ENCODE assay signal across 18 cellular contexts in the genomic region with DNA sequence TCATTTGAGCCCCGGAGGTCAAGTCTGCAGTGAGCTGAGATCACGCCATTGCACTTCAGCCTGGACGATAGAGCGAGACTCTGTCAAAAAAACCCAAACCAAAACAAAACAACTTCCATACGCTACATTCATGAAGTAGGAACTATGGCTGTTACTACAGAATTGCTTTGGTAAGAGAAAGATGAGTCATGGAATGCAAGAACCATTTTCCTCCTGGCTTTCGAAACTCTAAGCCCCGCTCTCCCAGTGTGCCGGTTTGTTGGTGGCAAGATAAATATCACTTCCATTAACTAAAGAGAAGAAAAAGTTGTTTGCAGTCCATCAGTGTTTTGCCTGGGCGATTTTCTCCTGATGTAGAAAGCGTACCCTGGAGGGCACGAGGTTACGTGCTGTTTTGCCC.
DNase-seq lines count a peak whose midpoint lies in the region; ATAC-seq and TF ChIP-seq lines count a peak whose summit lies in the region.
"Had no signal": no experiment of that assay in that cellular context is flagged by ENCODE, and none has a peak within 500 bp of the region (broad histone marks: within the 10 kb centered on the region; RNA-seq: fewer than 3 reads in every experiment).

No MANE protein-coding gene starts in this region.

- no peak overlapping the region for H2BK5ac ChIP-seq in IMR-90 (ENCODE audit: low read depth, low read length, poor library complexity, severe bottlenecking)

- no peaks in the 10 kb centered on the region for H3K27me3 ChIP-seq in A673 (replicated peaks; ENCODE audit: insufficient read depth, low read depth, low read length, poor library complexity)
- no peaks in the 10 kb centered on the region for H3K27me3 ChIP-seq in IMR-90 (ENCODE audit: control insufficient read depth, insufficient read depth, low read length)
- H3K27me3 ChIP-seq in adipocyte (replicated peaks; ENCODE audit: control insufficient read depth, insufficient read depth, low read length): no peaks in the 10 kb centered on the region
- H3K27me3 ChIP-seq: esophagus squamous epithelium, spleen had no signal

- TF ChIP-seq CTCF in A673 (conservative IDR thresholded peaks at IDR 0.05; ENCODE audit: low read depth, low read length) (no peak), IMR-90 (conservative IDR thresholded peaks at IDR 0.05; ENCODE audit: low read depth, low read length) (no peak), fibroblast of villous mesenchyme (IDR thresholded peaks at IDR 0.05; ENCODE audit: insufficient read depth, low read depth, low read length) (no peak)

- no peaks in the 10 kb centered on the region for H4K20me1 ChIP-seq in IMR-90 (ENCODE audit: insufficient read depth, low read length)

- no peak overlapping the region for H3K56ac ChIP-seq in IMR-90 (ENCODE audit: extremely low read depth, insufficient read depth, low read length)

- H4K91ac ChIP-seq in IMR-90 (ENCODE audit: insufficient read depth, low read depth, low read length): no peak overlapping the region

- H3K79me1 ChIP-seq in IMR-90 (ENCODE audit: low read depth in 1 of 2, low read length in 2 of 2): no peaks in the 10 kb centered on the region

- H3K4me3 ChIP-seq in A673 (ENCODE audit: low read depth, low read length, poor library complexity, severe bottlenecking): no peak overlapping the region
- H3K4me3 ChIP-seq in IMR-90 (ENCODE audit: insufficient read depth, low read depth, low read length): no peak overlapping the region
- H3K4me3 ChIP-seq in adipocyte (ENCODE audit: low read length): no peak overlapping the region
- no peak overlapping the region for H3K4me3 ChIP-seq in fibroblast of villous mesenchyme (ENCODE audit: low read depth, low read length)
- H3K4me3 ChIP-seq: coronary artery, esophagus squamous epithelium, spleen had no signal

- no peak overlapping the region for H2BK20ac ChIP-seq in IMR-90 (ENCODE audit: low read depth, low read length)

- H3K9ac ChIP-seq in IMR-90 (ENCODE audit: low read depth, low read length) (no peak overlapping the region), adipocyte (ENCODE audit: low read length) (no peak overlapping the region)

- in situ Hi-C loops in IMR-90 (cut with MboI; ENCODE audit: low sequenced_read_pairs): no loop called here

- H3K36me3 ChIP-seq in A673 (ENCODE audit: insufficient read depth, low read length, poor library complexity, severe bottlenecking): no peaks in the 10 kb centered on the region
- no peaks in the 10 kb centered on the region for H3K36me3 ChIP-seq in IMR-90 (ENCODE audit: control insufficient read depth, insufficient read depth, low read length)
- no peaks in the 10 kb centered on the region for H3K36me3 ChIP-seq in adipocyte (ENCODE audit: control insufficient read depth, insufficient read depth, low read length, severe bottlenecking)
- H3K36me3 ChIP-seq: esophagus squamous epithelium, spleen had no signal

- no peak overlapping the region for H3K18ac ChIP-seq in IMR-90 (ENCODE audit: low read depth, low read length)

- H3K23ac ChIP-seq in IMR-90 (ENCODE audit: low read depth, low read length): no peak overlapping the region

- 0 out of 2 replicates have a peak, but pooled peaks cover 3% of the 10 kb centered on the region for H3K9me1 ChIP-seq in IMR-90 (ENCODE audit: insufficient read depth, low read length)

- CTCF ChIA-PET in A673 (lab: Charles Lee): no interaction called here
- CTCF ChIA-PET in IMR-90 (lab: Yijun Ruan, JAX): no interaction called here

- no peak for TF ChIP-seq POLR2A in IMR-90 (IDR thresholded peaks at IDR 0.05; ENCODE audit: low read depth, low read length)

- H2AK9ac ChIP-seq in IMR-90 (replicated peaks; ENCODE audit: low read depth, low read length, poor library complexity): no peak overlapping the region

- 100% methylated on average over 2 of the region's 12 CpGs; no CpG with 5 or more reads in 1 of the 2 experiments for WGBS in IMR-90 (ENCODE audit: extremely low coverage in 2 of 2, insufficient read length in 1 of 2), 2 experiments

- BruUV-seq in A673 (replicated peaks; lab: Mats Ljungman, UMichigan) (no TSS peak), IMR-90 (replicated peaks; lab: Mats Ljungman, UMichigan) (no TSS peak)

- H2AK5ac ChIP-seq in IMR-90 (ENCODE audit: low read depth, low read length): no peak overlapping the region

- DNase-seq in A673 (ENCODE audit: low spot score) (peak; percentile 17), IMR-90 (peak; percentile 55), adipocyte (ENCODE audit: low read depth) (peak; percentile 47), fibroblast of villous mesenchyme (ENCODE audit: low read depth) (peak; percentile 39), kidney tubule cell (ENCODE audit: low spot score) (no peak)
- no peak for DNase-seq in stimulated activated naive CD4-positive, alpha-beta T cell (lab: John Stamatoyannopoulos, UW)
- DNase-seq: activated CD4-positive, alpha-beta memory T cell treated with anti-CD3 and anti-CD28 coated beads, Interleukin-2, amount 10 ng/mL, durations not matched to agents 7 days and 5 days; activated T-cell treated with anti-CD3 and anti-CD28 coated beads, Interleukin-2, amount 50 U/mL, for 72 hours; Calu3; esophagus squamous epithelium; left ventricle myocardium superior; NCI-H1436 treated with DMSO at 0.1 percent for 48 hours; NCI-H446; OCI-M1; spleen had no signal

- no peak overlapping the region for H4K8ac ChIP-seq in IMR-90 (ENCODE audit: low read depth in 2 of 2, low read length in 2 of 2)

- dilution Hi-C loops in IMR-90 (cut with HindIII; ENCODE audit: low sequenced_read_pairs, unreplicated experiment): no loop called here

- H3K9me3 ChIP-seq in A673 (ENCODE audit: low read depth, low read length, poor library complexity, severe bottlenecking): no peaks in the 10 kb centered on the region
- no peaks in the 10 kb centered on the region for H3K9me3 ChIP-seq in IMR-90 (ENCODE audit: control insufficient read depth, insufficient read depth, low read length)
- H3K9me3 ChIP-seq in adipocyte (ENCODE audit: control insufficient read depth, low read length): no peaks in the 10 kb centered on the region
- H3K9me3 ChIP-seq: esophagus squamous epithelium had no signal

- H4K5ac ChIP-seq in IMR-90 (ENCODE audit: low read depth, low read length): no peak overlapping the region

- no peak overlapping the region for H3K4me2 ChIP-seq in IMR-90 (ENCODE audit: low read depth, low read length)

- no peak overlapping the region for H2AFZ ChIP-seq in IMR-90 (replicated peaks; ENCODE audit: low read length, poor library complexity)

- ATAC-seq in IMR-90 (ENCODE audit: low read depth) (peak; percentile 68), GM21723 (IDR thresholded peaks at IDR 0.05; ENCODE audit: unreplicated experiment) (no peak), GM18873 (IDR thresholded peaks at IDR 0.05; ENCODE audit: low FRiP score, unreplicated experiment) (no peak)
- ATAC-seq: left ventricle myocardium superior had no signal

- H3K4me1 ChIP-seq in A673 (ENCODE audit: insufficient read depth, low read length, poor library complexity, severe bottlenecking) (no peaks in the 10 kb centered on the region), IMR-90 (ENCODE audit: control insufficient read depth, insufficient read depth, low read length) (peaks cover 3% of the 10 kb centered on the region; the same call in 1 of the 2 replicates), adipocyte (ENCODE audit: control insufficient read depth, insufficient read depth, low read length) (peaks cover 12% of the 10 kb centered on the region)

- intact Hi-C loops in A673 (cut with micrococcal nuclease; ENCODE audit: unreplicated experiment): no loop called here
- intact Hi-C loops in IMR-90 (cut with micrococcal nuclease): no loop called here

- H3K27ac ChIP-seq in A673 (ENCODE audit: low read depth, low read length, poor library complexity, severe bottlenecking) (no peak overlapping the region), IMR-90 (ENCODE audit: insufficient read depth, low read length) (no peak overlapping the region)
- H3K27ac ChIP-seq: coronary artery, esophagus squamous epithelium had no signal

- peak overlapping the region; percentile 8; the same call in 1 of the 2 replicates for H2BK120ac ChIP-seq in IMR-90 (ENCODE audit: low read depth, low read length)

- TF ChIP-seq RAD21 in IMR-90 (IDR thresholded peaks at IDR 0.05; ENCODE audit: low read length): no peak

- H2BK15ac ChIP-seq in IMR-90 (ENCODE audit: low read depth, low read length): no peak overlapping the region

- H3K14ac ChIP-seq in IMR-90 (replicated peaks; ENCODE audit: low read depth, low read length): no peak overlapping the region

- no peak overlapping the region for H3K4ac ChIP-seq in IMR-90 (ENCODE audit: low read depth, low read length)

- POLR2A ChIA-PET in A673 (lab: Charles Lee; ENCODE audit: low non-redundant PET): no interaction called here
- POLR2A ChIA-PET in IMR-90 (lab: Charles Lee; ENCODE audit: unreplicated experiment): no interaction called here

TF ChIP-seq in IMR-90, 13 proteins besides CTCF, POLR2A, EP300 and RAD21:
- TF ChIP-seq BHLHE40 (IDR thresholded peaks at IDR 0.05; ENCODE audit: low read depth, low read length) (no peak), MAFK (IDR thresholded peaks at IDR 0.05; ENCODE audit: low read depth, low read length) (no peak), NFE2L2 (IDR thresholded peaks at IDR 0.05; ENCODE audit: low read depth, low read length) (no peak), FOS (IDR thresholded peaks at IDR 0.05; ENCODE audit: low read depth, low read length) (peak; percentile 33; the same call in 1 of the 2 replicates), CEBPB (IDR thresholded peaks at IDR 0.05; ENCODE audit: low read depth, low read length) (0 out of 2 replicates have a peak, but pooled peaks have one; percentile 39)

Comparison
In these comparisons a context has a peak if more than half of its experiments do, and no peak if none do; other contexts are left out.
1. DNase-seq: peak in A673 (single experiment), IMR-90 (single experiment), adipocyte (single experiment) and fibroblast of villous mesenchyme (single experiment); none in kidney tubule cell (single experiment) and stimulated activated naive CD4-positive, alpha-beta T cell (0 of 6).